ENCODE assay signal across 26 cellular contexts in genomic region chr3:62586356-62586755, GRCh38.
DNase-seq lines count a peak whose midpoint lies in the region; ATAC-seq and TF ChIP-seq lines count a peak whose summit lies in the region.
"Had no signal": no experiment of that assay in that cellular context is flagged by ENCODE, and none has a peak within 500 bp of the region (broad histone marks: within the 10 kb centered on the region; RNA-seq: fewer than 3 reads in every experiment).

No MANE protein-coding gene starts in this region.

- no peak overlapping the region for H2AK5ac ChIP-seq in H9 (ENCODE audit: insufficient read length, low read length)

- no peak overlapping the region for H3K27ac Mint-ChIP-seq in H9
- H3K27ac Mint-ChIP-seq: activated naive CD8-positive, alpha-beta T cell treated with anti-CD3 and anti-CD28 coated beads, Interleukin-2, amount 10 ng/mL, durations not matched to agents 7 days and 5 days; CD4-positive, alpha-beta memory T cell; stimulated activated naive CD8-positive, alpha-beta T cell treated with anti-CD3 and anti-CD28 coated beads, Interleukin-15, Interleukin-2, amounts not matched to agents 100 ng/mL and 50 ng/mL, for 24 hours had no signal

- H3K27me3 Mint-ChIP-seq in H9 (ENCODE audit: low read depth), result no peaks in the 10 kb centered on the region
- H3K27me3 Mint-ChIP-seq: activated naive CD8-positive, alpha-beta T cell treated with anti-CD3 and anti-CD28 coated beads, Interleukin-2, amount 10 ng/mL, durations not matched to agents 7 days and 5 days; central memory CD8-positive, alpha-beta T cell; stimulated activated naive CD8-positive, alpha-beta T cell treated with anti-CD3 and anti-CD28 coated beads, Interleukin-15, Interleukin-2, amounts not matched to agents 100 ng/mL and 50 ng/mL, for 24 hours had no signal

- H3K23ac ChIP-seq in H9 (ENCODE audit: insufficient read length, low read depth, low read length), result no peak overlapping the region

- H3K4me1 ChIP-seq in lung (ENCODE audit: control insufficient read depth in 2 of 2, insufficient read depth in 2 of 2, low read length in 2 of 2), result peaks cover 4% of the 10 kb centered on the region in 2 donors
- H3K4me1 ChIP-seq in H9 (ENCODE audit: insufficient read depth, low read length), result no peaks in the 10 kb centered on the region
- H3K4me1 ChIP-seq: esophagus squamous epithelium had no signal

- H2AFZ ChIP-seq in H9 (ENCODE audit: low read length), result no peak overlapping the region

- H2BK120ac ChIP-seq in H9 (ENCODE audit: low read depth, low read length, poor library complexity, severe bottlenecking), result no peak overlapping the region

- no peak overlapping the region for H3K9ac ChIP-seq in H9 (ENCODE audit: extremely low read depth, insufficient read length, low read length)

- no peak overlapping the region for H3K56ac ChIP-seq in H9 (ENCODE audit: insufficient read length, low read depth, low read length)

- no peaks in the 10 kb centered on the region for H3K79me1 ChIP-seq in H9 (ENCODE audit: insufficient read depth, low read depth, low read length, poor library complexity, severe bottlenecking)

- H4K8ac ChIP-seq in H9 (replicated peaks; ENCODE audit: insufficient read length, low read depth, low read length), result no peak overlapping the region

- no peak overlapping the region for H3T11ph ChIP-seq in H9 (ENCODE audit: low read length)

- no peak overlapping the region for H3K14ac ChIP-seq in H9 (ENCODE audit: insufficient read depth, low read length)

- no peak overlapping the region for H2BK12ac ChIP-seq in H9 (ENCODE audit: insufficient read length, low read depth, low read length)

- H3K27me3 ChIP-seq in lung (ENCODE audit: control insufficient read depth, insufficient read depth), result no peaks in the 10 kb centered on the region
- no peaks in the 10 kb centered on the region for H3K27me3 ChIP-seq in H9 (ENCODE audit: insufficient read depth, low read length)
- H3K27me3 ChIP-seq: neutrophil, upper lobe of left lung had no signal

- no peaks in the 10 kb centered on the region for H3K36me3 ChIP-seq in lung (ENCODE audit: control insufficient read depth in 2 of 2, insufficient read depth in 2 of 2, low read length in 2 of 2)
- H3K36me3 ChIP-seq: esophagus squamous epithelium, neutrophil, upper lobe of left lung had no signal

- H3K4me1 Mint-ChIP-seq in H9, result no peaks in the 10 kb centered on the region
- H3K4me1 Mint-ChIP-seq: activated naive CD8-positive, alpha-beta T cell treated with anti-CD3 and anti-CD28 coated beads, Interleukin-2, amount 10 ng/mL, durations not matched to agents 7 days and 5 days; CD4-positive, alpha-beta memory T cell; central memory CD8-positive, alpha-beta T cell had no signal

- ATAC-seq in lung (ENCODE audit: insufficient read depth, low FRiP score) (peak; percentile 28), HG03354 (IDR thresholded peaks at IDR 0.05; ENCODE audit: poor library complexity, severe bottlenecking, unreplicated experiment) (no peak), GM21528 (IDR thresholded peaks at IDR 0.05; ENCODE audit: low FRiP score, unreplicated experiment) (no peak)
- ATAC-seq: left colon, mucosa of descending colon had no signal

- H3K79me2 ChIP-seq in H9 (ENCODE audit: insufficient read depth, low read length), result no peaks in the 10 kb centered on the region

- H3K36me3 Mint-ChIP-seq in H9 (ENCODE audit: insufficient read depth in 1 of 3, low read depth in 3 of 3), result peaks cover 2 to 4% (median 3%) of the 10 kb centered on the region in 3 experiments; a peak in 3 of 7 replicates
- H3K36me3 Mint-ChIP-seq: activated naive CD8-positive, alpha-beta T cell treated with anti-CD3 and anti-CD28 coated beads, Interleukin-2, amount 10 ng/mL, durations not matched to agents 7 days and 5 days; CD4-positive, alpha-beta memory T cell had no signal

- H4K5ac ChIP-seq in H9 (ENCODE audit: insufficient read length, low read depth, low read length), result no peak overlapping the region

- no peak overlapping the region for H3K18ac ChIP-seq in H9 (ENCODE audit: insufficient read length, low read depth, low read length)

- no peak overlapping the region for H3K4me3 Mint-ChIP-seq in H9
- H3K4me3 Mint-ChIP-seq: activated naive CD8-positive, alpha-beta T cell treated with anti-CD3 and anti-CD28 coated beads, Interleukin-2, amount 10 ng/mL, durations not matched to agents 7 days and 5 days; CD4-positive, alpha-beta memory T cell; central memory CD8-positive, alpha-beta T cell; stimulated activated naive CD8-positive, alpha-beta T cell treated with anti-CD3 and anti-CD28 coated beads, Interleukin-15, Interleukin-2, amounts not matched to agents 100 ng/mL and 50 ng/mL, for 24 hours had no signal

- no peak overlapping the region for H2BK20ac ChIP-seq in H9 (ENCODE audit: low read depth, low read length, poor library complexity, severe bottlenecking)

- no peak overlapping the region for H3K4me3 ChIP-seq in lung
- H3K4me3 ChIP-seq: esophagus squamous epithelium, mucosa of descending colon, upper lobe of left lung had no signal

- H3K27ac ChIP-seq in epithelial cell of prostate (peak overlapping the region; percentile 51), lung (ENCODE audit: low read depth in 1 of 2, low read length in 1 of 2) (no peak overlapping the region), H9 (ENCODE audit: insufficient read length, low read depth, low read length) (no peak overlapping the region)
- H3K27ac ChIP-seq: esophagus squamous epithelium, neutrophil, upper lobe of left lung had no signal

- H2BK15ac ChIP-seq in H9 (ENCODE audit: low read depth, low read length), result no peak overlapping the region

- 67 to 71% methylated on average over 1 of the region's 1 CpG for whole genome bisulfite sequencing in lung, 2 donors
- no CpG with 5 or more reads among the region's 1 CpG for WGBS in H9 (ENCODE audit: extremely low coverage, insufficient read length, low lambda C conversion rate)

- no peaks in the 10 kb centered on the region for H4K20me1 ChIP-seq in H9 (ENCODE audit: control insufficient read depth, insufficient read depth, insufficient read length)

- H3K23me2 ChIP-seq in H9 (ENCODE audit: insufficient read length, low read depth, low read length, poor library complexity, severe bottlenecking), result no peaks in the 10 kb centered on the region

- H3K9me3 ChIP-seq in lung (ENCODE audit: control insufficient read depth in 2 of 2, insufficient read depth in 1 of 2, low read length in 1 of 2) (no peaks in the 10 kb centered on the region), H9 (ENCODE audit: control insufficient read depth, low read depth, low read length) (no peaks in the 10 kb centered on the region)
- H3K9me3 ChIP-seq: esophagus squamous epithelium, mucosa of descending colon, neutrophil, upper lobe of left lung had no signal

- DNase-seq in AG20443 (ENCODE audit: low spot score), result peak; percentile 62
- DNase-seq in RPMI7951 (ENCODE audit: low read depth), result peak; percentile 70
- DNase-seq in epithelial cell of prostate (ENCODE audit: low read depth, low spot score), result no peak
- DNase-seq in lung (ENCODE audit: low spot score), result no peak
- no peak for DNase-seq in H9
- DNase-seq in Kasumi-1 (lab: John Stamatoyannopoulos, UW), result no peak
- DNase-seq: ACHN; activated CD4-positive, CD25-positive, alpha-beta regulatory T cell treated with anti-CD3 and anti-CD28 coated beads, Interleukin-2, amount 50 U/mL, for 72 hours; activated naive CD8-positive, alpha-beta T cell treated with anti-CD3 and anti-CD28 coated beads, Interleukin-2, amount 10 ng/mL, durations not matched to agents 7 days and 5 days; CD4-positive, alpha-beta memory T cell; effector CD4-positive, alpha-beta T cell; esophagus squamous epithelium; GOT3; left colon; mucosa of descending colon; NCI-H2029; NCI-H526 treated with DMSO at 0.1 percent for 48 hours; OCI-M1; retina; T-helper 9 cell; upper lobe of left lung had no signal

- H3K9me3 Mint-ChIP-seq in H9, result peaks cover 0 to 3% of the 10 kb centered on the region in 2 experiments; a peak in 3 of 5 replicates

- H2BK5ac ChIP-seq in H9 (ENCODE audit: insufficient read length, low read length), result no peak overlapping the region

- H3K4ac ChIP-seq in H9 (ENCODE audit: low read depth, low read length), result no peak overlapping the region

- TF ChIP-seq CTCF in lung (IDR thresholded peaks at IDR 0.05; ENCODE audit: control extremely low read depth, extremely low read depth) (no peak), H9 (conservative IDR thresholded peaks at IDR 0.05) (no peak)

- H4K91ac ChIP-seq in H9 (ENCODE audit: insufficient read length, low read depth, low read length), result no peak overlapping the region

- H3K4me2 ChIP-seq in H9 (ENCODE audit: insufficient read depth, insufficient read length, low read length), result no peak overlapping the region

Comparison
In these comparisons a context has a peak if more than half of its experiments do, and no peak if none do; other contexts are left out.
1. DNase-seq: peak in AG20443 (single experiment) and RPMI7951 (single experiment); none in epithelial cell of prostate (single experiment), lung (single experiment), H9 (single experiment) and Kasumi-1 (0 of 2).